8 cellular contexts compared by ENCODE assay signal in genomic region chr1:244050835-244051444, GRCh38. TPM values are rescaled to one million over a fixed set of nuclear protein-coding genes. Genes with fewer than 3 reads are reported as not detected.
DNase-seq lines count a peak whose midpoint lies in the region; TF ChIP-seq lines count a peak whose summit lies in the region.

Gene ZBTB18, plus strand, starts transcription at chr1:244051283. Its CDS starts 149 bp downstream, at chr1:244051432.

- DNase-seq in GM03348 (ENCODE audit: low spot score) (peak; percentile 48), NCI-H2029 treated with DMSO at 0.1 percent for 48 hours (lab: John Stamatoyannopoulos, UW) (peak; percentile 14), glutamatergic neuron (peak; percentile 56), non-pigmented ciliary epithelial cell (ENCODE audit: low read depth) (peak; percentile 34), NOMO-1 treated with dmso at 0.1 percent for 144 hours (lab: John Stamatoyannopoulos, UW; ENCODE audit: unreplicated experiment) (no peak), DMS79 treated with DMSO at 0.1 percent for 48 hours (lab: John Stamatoyannopoulos, UW) (no peak), GM19238 (ENCODE audit: insufficient read length, low spot score) (no peak)
- DNase-seq in activated CD4-positive, alpha-beta memory T cell treated with anti-CD3 and anti-CD28 coated beads, Interleukin-2, amount 10 ng/mL, durations not matched to agents 7 days and 5 days, result no peak

- H3K4me3 Mint-ChIP-seq in activated CD4-positive, alpha-beta memory T cell treated with anti-CD3 and anti-CD28 coated beads, Interleukin-2, amount 10 ng/mL, durations not matched to agents 7 days and 5 days, result peak within 1 kb of the TSS; percentile 88
- no peak within 1 kb of the TSS for H3K4me3 Mint-ChIP-seq in glutamatergic neuron (ENCODE audit: unreplicated experiment)

- no peak for TF ChIP-seq CTCF in glutamatergic neuron (IDR thresholded peaks at IDR 0.05; ENCODE audit: partially characterized antibody, unreplicated experiment)

- H3K9me3 Mint-ChIP-seq in activated CD4-positive, alpha-beta memory T cell treated with anti-CD3 and anti-CD28 coated beads, Interleukin-2, amount 10 ng/mL, durations not matched to agents 7 days and 5 days, result no peaks in the 10 kb centered on the region
- H3K9me3 Mint-ChIP-seq in glutamatergic neuron (ENCODE audit: unreplicated experiment), result peaks cover 8% of the 10 kb centered on the region

- CTCF ChIA-PET in activated CD4-positive, alpha-beta memory T cell treated with anti-CD3 and anti-CD28 coated beads, Interleukin-2, amount 10 ng/mL, durations not matched to agents 7 days and 5 days (lab: Charles Lee), result no interaction called here

- peak within 1 kb of the TSS; percentile 77 for H3K27ac Mint-ChIP-seq in activated CD4-positive, alpha-beta memory T cell treated with anti-CD3 and anti-CD28 coated beads, Interleukin-2, amount 10 ng/mL, durations not matched to agents 7 days and 5 days
- no peak within 1 kb of the TSS for H3K27ac Mint-ChIP-seq in glutamatergic neuron (ENCODE audit: unreplicated experiment)

- H3K4me1 Mint-ChIP-seq in activated CD4-positive, alpha-beta memory T cell treated with anti-CD3 and anti-CD28 coated beads, Interleukin-2, amount 10 ng/mL, durations not matched to agents 7 days and 5 days, result peaks cover 32% of the 10 kb centered on the region
- peaks cover 7% of the 10 kb centered on the region for H3K4me1 Mint-ChIP-seq in glutamatergic neuron (ENCODE audit: low read depth, unreplicated experiment)

- POLR2A ChIA-PET in activated CD4-positive, alpha-beta memory T cell treated with anti-CD3 and anti-CD28 coated beads, Interleukin-2, amount 10 ng/mL, durations not matched to agents 7 days and 5 days (lab: Charles Lee), result no interaction called here

- H3K36me3 Mint-ChIP-seq in activated CD4-positive, alpha-beta memory T cell treated with anti-CD3 and anti-CD28 coated beads, Interleukin-2, amount 10 ng/mL, durations not matched to agents 7 days and 5 days (ENCODE audit: low read depth), result peaks cover 7% of the 10 kb centered on the region
- H3K36me3 Mint-ChIP-seq in glutamatergic neuron (ENCODE audit: unreplicated experiment), result peaks cover 11% of the 10 kb centered on the region

- H3K27me3 Mint-ChIP-seq in activated CD4-positive, alpha-beta memory T cell treated with anti-CD3 and anti-CD28 coated beads, Interleukin-2, amount 10 ng/mL, durations not matched to agents 7 days and 5 days, result peaks cover 23% of the 10 kb centered on the region
- H3K27me3 Mint-ChIP-seq in glutamatergic neuron (ENCODE audit: unreplicated experiment), result peaks cover 6% of the 10 kb centered on the region

RNA-seq across cellular contexts. Expression of gene ZBTB18, which starts in this region (rescaled TPM):
- total RNA-seq in activated CD4-positive, alpha-beta memory T cell treated with anti-CD3 and anti-CD28 coated beads, Interleukin-2, amount 10 ng/mL, durations not matched to agents 7 days and 5 days, result 10 to 100 TPM in 1 of 2 experiments, 1 to 10 TPM in 1; 9.6 to 10.2 TPM
- 213 TPM for total RNA-seq in glutamatergic neuron (ENCODE audit: unreplicated experiment)

Comparison
In these comparisons a context has a peak if more than half of its experiments do, and no peak if none do; other contexts are left out.
1. RNA of gene ZBTB18 (total RNA-seq): 213 TPM in glutamatergic neuron (single experiment); 9.6 to 10.2 TPM in activated CD4-positive, alpha-beta memory T cell treated with anti-CD3 and anti-CD28 coated beads, Interleukin-2, amount 10 ng/mL, durations not matched to agents 7 days and 5 days; every median in the first group is over 10 times any median in the second.
2. DNase-seq: peak in GM03348 (single experiment), NCI-H2029 treated with DMSO at 0.1 percent for 48 hours (single experiment), glutamatergic neuron (single experiment) and non-pigmented ciliary epithelial cell (single experiment); none in activated CD4-positive, alpha-beta memory T cell treated with anti-CD3 and anti-CD28 coated beads, Interleukin-2, amount 10 ng/mL, durations not matched to agents 7 days and 5 days (single experiment), NOMO-1 treated with dmso at 0.1 percent for 144 hours (single experiment), DMS79 treated with DMSO at 0.1 percent for 48 hours (single experiment) and GM19238 (single experiment).